In the genomic region with DNA sequence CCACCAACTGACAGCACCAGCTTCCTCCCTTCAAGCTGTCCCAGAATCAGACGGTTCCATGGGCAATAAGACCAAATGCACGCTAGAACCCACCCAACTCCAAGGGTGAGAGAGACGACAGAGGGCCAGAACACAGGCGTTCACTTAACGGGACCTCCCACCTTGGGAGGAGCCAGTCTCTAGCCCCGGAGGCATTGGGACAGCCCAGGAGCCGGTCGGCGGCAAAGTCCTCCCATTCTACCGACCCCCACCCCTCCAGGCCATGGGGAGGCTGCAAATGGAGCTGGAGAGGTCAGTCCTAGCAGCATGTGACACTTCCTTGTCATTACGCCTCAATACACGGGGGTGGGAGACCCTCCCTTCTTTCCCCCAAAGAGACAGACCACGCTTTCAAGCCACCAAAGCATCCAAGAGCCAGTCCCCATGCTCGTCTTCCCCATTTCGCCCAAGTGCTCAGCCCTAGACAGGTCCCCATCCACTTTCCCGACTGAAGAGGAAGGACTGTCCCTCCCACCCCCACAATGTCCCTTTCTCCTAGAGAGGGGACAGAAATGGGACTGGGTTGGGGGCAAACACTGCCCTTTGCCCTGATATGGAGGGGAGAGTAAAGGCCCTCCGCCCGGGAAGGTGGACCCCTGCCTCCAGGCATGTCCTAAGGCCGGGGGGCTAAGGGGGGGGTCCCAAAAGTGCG, we compare ENCODE assay signal across 8 cellular contexts. TPM values are rescaled to one million over a fixed set of nuclear protein-coding genes. Genes with fewer than 3 reads are reported as not detected.
A peak's percentile ranks its signal among the peaks of the same experiment; 100 is the strongest.
DNase-seq lines count a peak whose midpoint lies in the region; ATAC-seq and TF ChIP-seq lines count a peak whose summit lies in the region.

No MANE protein-coding gene starts in this region.

- no peaks in the 10 kb centered on the region for H3K27me3 Mint-ChIP-seq in osteocyte (ENCODE audit: unreplicated experiment)

- H3K27ac ChIP-seq in DND-41 (ENCODE audit: low read length): peak overlapping the region; percentile 74

- no peaks in the 10 kb centered on the region for H3K9me3 Mint-ChIP-seq in osteocyte (ENCODE audit: unreplicated experiment)

- no peak overlapping the region for H2AFZ ChIP-seq in DND-41 (ENCODE audit: low read depth, low read length)

- peaks cover 55% of the 10 kb centered on the region for H4K20me1 ChIP-seq in DND-41 (ENCODE audit: insufficient read depth, low read length)

- H3K4me3 ChIP-seq in DND-41 (ENCODE audit: low read depth in 1 of 2, low read length in 2 of 2) (peak overlapping the region; percentile 90 to 95; a peak in 3 of 4 replicates), fibroblast of villous mesenchyme (ENCODE audit: low read depth, low read length) (peak overlapping the region; percentile 96)
- peak overlapping the region; percentile 99 for H3K4me3 ChIP-seq in Jurkat, Clone E6-1 (ENCODE audit: low read length)

- peaks cover 14% of the 10 kb centered on the region for H3K36me3 Mint-ChIP-seq in osteocyte (ENCODE audit: unreplicated experiment)

- H3K9ac ChIP-seq in DND-41 (ENCODE audit: low read depth, low read length): peak overlapping the region; percentile 89

- H3K79me2 ChIP-seq in DND-41 (ENCODE audit: insufficient read depth, low read length): peaks cover 58% of the 10 kb centered on the region

- H3K36me3 ChIP-seq in DND-41 (ENCODE audit: insufficient read depth, low read length): peaks cover 54% of the 10 kb centered on the region

- peaks cover 24% of the 10 kb centered on the region for H3K4me1 Mint-ChIP-seq in osteocyte (ENCODE audit: unreplicated experiment)

- peak; percentile 51 for DNase-seq in DND-41
- no peak for DNase-seq in Jurkat, Clone E6-1 (ENCODE audit: low read depth, low spot score)
- peak; percentile 42 for DNase-seq in activated T-cell treated with anti-CD3 and anti-CD28 coated beads, Interleukin-2, amount 50 U/mL, for 1 hour
- DNase-seq in fibroblast of villous mesenchyme (ENCODE audit: low read depth): peak; percentile 55
- DNase-seq in osteocyte (ENCODE audit: extremely low spot score, unreplicated experiment): no peak
- DNase-seq in NK-92 treated with Interleukin-12 subunit alpha and Interleukin-12 subunit beta, amount 100 ng/mL, for 24 hours (lab: John Stamatoyannopoulos, UW): no peak
- DNase-seq in amniotic stem cell (lab: John Stamatoyannopoulos, UW): no peak

- peak overlapping the region; percentile 66 for H3K27ac Mint-ChIP-seq in osteocyte (ENCODE audit: unreplicated experiment)

- ATAC-seq in DND-41 (ENCODE audit: insufficient read depth, low read depth): no peak
- ATAC-seq in GM21360 (IDR thresholded peaks at IDR 0.05; ENCODE audit: unreplicated experiment): no peak

- H3K4me2 ChIP-seq in DND-41 (ENCODE audit: insufficient read depth, low read length): peak overlapping the region; percentile 97

- H3K27me3 ChIP-seq in DND-41 (ENCODE audit: insufficient read depth, low read length, poor library complexity): no peaks in the 10 kb centered on the region

- no peaks in the 10 kb centered on the region for H3K9me3 ChIP-seq in DND-41 (ENCODE audit: insufficient read depth, low read length, severe bottlenecking)

- no peak for TF ChIP-seq CTCF in DND-41 (IDR thresholded peaks at IDR 0.05; ENCODE audit: borderline replicate concordance, extremely low read depth, low read length, poor library complexity, severe bottlenecking)
- TF ChIP-seq CTCF in fibroblast of villous mesenchyme (IDR thresholded peaks at IDR 0.05; ENCODE audit: insufficient read depth, low read depth, low read length): no peak
- TF ChIP-seq CTCF in osteocyte (IDR thresholded peaks at IDR 0.05): no peak

- H3K4me3 Mint-ChIP-seq in osteocyte (ENCODE audit: unreplicated experiment): peak overlapping the region; percentile 84

- H3K4me1 ChIP-seq in DND-41 (ENCODE audit: insufficient read depth, low read length): peaks cover 39% of the 10 kb centered on the region

RNA-seq across cellular contexts. Expression of gene KHSRP, which starts 1.0 kb away (rescaled TPM):
- 265 TPM for polyA plus RNA-seq in Jurkat, Clone E6-1 (2012; ENCODE audit: insufficient read depth, insufficient read length)
- total RNA-seq in fibroblast of villous mesenchyme (91.8 and 118 TPM in 2 replicates), osteocyte (240 and 241 TPM in 2 replicates)

RNA-seq across cellular contexts. Expression of gene SLC25A41, which starts 9.9 kb away (rescaled TPM):
- polyA plus RNA-seq in Jurkat, Clone E6-1 (2012; ENCODE audit: insufficient read depth, insufficient read length): 1.3 TPM
- not detected in 2 replicates for total RNA-seq in fibroblast of villous mesenchyme
- 0.27 TPM in 1 of 2 replicates, not detected in the other for total RNA-seq in osteocyte

RNA-seq across cellular contexts. Expression of gene GTF2F1, which starts 30.7 kb away (rescaled TPM):
- 87.5 TPM for polyA plus RNA-seq in Jurkat, Clone E6-1 (2012; ENCODE audit: insufficient read depth, insufficient read length)
- total RNA-seq in fibroblast of villous mesenchyme (36.1 and 42.7 TPM in 2 replicates), osteocyte (62.0 and 65.8 TPM in 2 replicates)

RNA-seq across cellular contexts. Expression of gene SLC25A23, which starts 35.9 kb away (rescaled TPM):
- polyA plus RNA-seq in Jurkat, Clone E6-1 (2012; ENCODE audit: insufficient read depth, insufficient read length): 30.4 TPM
- total RNA-seq in fibroblast of villous mesenchyme (22.9 and 33.2 TPM in 2 replicates), osteocyte (50.8 and 51.6 TPM in 2 replicates)

RNA-seq across cellular contexts. Expression of gene CRB3, which starts 40.4 kb away (rescaled TPM):
- not detected for polyA plus RNA-seq in Jurkat, Clone E6-1 (2012; ENCODE audit: insufficient read depth, insufficient read length)
- 0.43 TPM in 1 of 2 replicates, not detected in the other for total RNA-seq in fibroblast of villous mesenchyme
- total RNA-seq in osteocyte: not detected in 2 replicates

Comparison
In these comparisons a context has a peak if more than half of its experiments do, and no peak if none do; other contexts are left out.
1. DNase-seq: peak in DND-41 (single experiment), activated T-cell treated with anti-CD3 and anti-CD28 coated beads, Interleukin-2, amount 50 U/mL, for 1 hour (single experiment) and fibroblast of villous mesenchyme (single experiment); none in Jurkat, Clone E6-1 (single experiment), osteocyte (single experiment), NK-92 treated with Interleukin-12 subunit alpha and Interleukin-12 subunit beta, amount 100 ng/mL, for 24 hours (single experiment) and amniotic stem cell (single experiment).
2. Peak in every context shown above with its lines, with median percentiles within 50 percentile points of each other: H3K4me3 ChIP-seq.